ENCODE assay signal across 27 cellular contexts in genomic region chr14:71250791-71251190, GRCh38.
"Had no signal": no experiment of that assay in that cellular context is flagged by ENCODE, and none has a peak within 500 bp of the region (broad histone marks: within the 10 kb centered on the region; RNA-seq: fewer than 3 reads in every experiment).

No MANE protein-coding gene starts in this region.

- H3K27me3 ChIP-seq: ovary, spleen, tibial artery had no signal

- DNase-seq: activated CD4-positive, alpha-beta T cell treated with anti-CD3 and anti-CD28 coated beads, Interleukin-2, amount 10 ng/mL, durations not matched to agents 7 days and 5 days; activated CD4-positive, CD25-positive, alpha-beta regulatory T cell treated with anti-CD3 and anti-CD28 coated beads, Interleukin-2, amount 50 U/mL, for 72 hours; activated CD8-positive, alpha-beta memory T cell treated with anti-CD3 and anti-CD28 coated beads, Interleukin-2, amount 10 ng/mL, durations not matched to agents 7 days and 5 days; activated CD8-positive, alpha-beta T cell treated with anti-CD3 and anti-CD28 coated beads for 36 hours; activated gamma-delta T cell; activated T-cell treated with anti-CD3 and anti-CD28 coated beads for 4 hours; effector memory CD4-positive, alpha-beta T cell; foreskin melanocyte; glutamatergic neuron; hippocampal formation; left ventricle myocardium superior; mammary epithelial cell; ovary; spleen; stimulated activated CD4-positive, alpha-beta T cell treated with anti-CD3 and anti-CD28 coated beads, Interleukin-4, amount 100 ng/mL, for 4 hours; substantia nigra; T-helper 9 cell; tibial artery; WERI-Rb-1 had no signal

- H3K27me3 Mint-ChIP-seq: activated CD8-positive, alpha-beta memory T cell treated with anti-CD3 and anti-CD28 coated beads, Interleukin-2, amount 10 ng/mL, durations not matched to agents 7 days and 5 days; activated CD8-positive, alpha-beta T cell treated with anti-CD3 and anti-CD28 coated beads for 36 hours; activated naive CD4-positive, alpha-beta T cell treated with anti-CD3 and anti-CD28 coated beads, Interleukin-2, amount 50 U/mL, for 24 hours; central memory CD8-positive, alpha-beta T cell; naive thymus-derived CD8-positive, alpha-beta T cell had no signal

- H3K36me3 ChIP-seq: ovary, prostate gland, spleen, tibial artery, WERI-Rb-1 had no signal

- H3K9me3 Mint-ChIP-seq: activated naive CD4-positive, alpha-beta T cell treated with anti-CD3 and anti-CD28 coated beads, Interleukin-2, amount 50 U/mL, for 24 hours had no signal

- H3K4me3 ChIP-seq: ovary, prostate gland, spleen, tibial artery had no signal

- H3K4me1 ChIP-seq: prostate gland, tibial artery had no signal

- H3K4me3 Mint-ChIP-seq: activated CD4-positive, alpha-beta T cell treated with anti-CD3 and anti-CD28 coated beads, Interleukin-2, amount 10 ng/mL, durations not matched to agents 7 days and 5 days; activated CD8-positive, alpha-beta memory T cell treated with anti-CD3 and anti-CD28 coated beads, Interleukin-2, amount 10 ng/mL, durations not matched to agents 7 days and 5 days; activated CD8-positive, alpha-beta T cell treated with anti-CD3 and anti-CD28 coated beads for 36 hours; activated naive CD4-positive, alpha-beta T cell treated with anti-CD3 and anti-CD28 coated beads, Interleukin-2, amount 50 U/mL, for 24 hours; activated T-helper 1 cell treated with anti-CD3 and anti-CD28 coated beads, Interleukin-12 subunit alpha, Interleukin-12 subunit beta, Interleukin-2, Interleukin-4 antibody, amounts not matched to agents 30 ng/mL and 10 ng/mL and 1 ng/mL, durations not matched to agents 14 hours and 24 hours and 36 hours; central memory CD8-positive, alpha-beta T cell; mesothelial cell of epicardium; stimulated activated naive CD8-positive, alpha-beta T cell treated with anti-CD3 and anti-CD28 coated beads, Interleukin-15, Interleukin-2, amounts not matched to agents 100 ng/mL and 50 ng/mL, for 24 hours had no signal

- H3K9me3 ChIP-seq: ovary, prostate gland, tibial artery had no signal

- ATAC-seq: activated CD8-positive, alpha-beta memory T cell treated with anti-CD3 and anti-CD28 coated beads, Interleukin-2, amount 10 ng/mL, durations not matched to agents 7 days and 5 days; activated CD8-positive, alpha-beta T cell treated with anti-CD3 and anti-CD28 coated beads for 36 hours; esophagus mucosa; left ventricle myocardium superior had no signal

- H3K27ac ChIP-seq: ovary, prostate gland, spleen, tibial artery, WERI-Rb-1 had no signal

- H3K36me3 Mint-ChIP-seq: mesothelial cell of epicardium had no signal

- H3K27ac Mint-ChIP-seq: activated CD4-positive, alpha-beta T cell treated with anti-CD3 and anti-CD28 coated beads, Interleukin-2, amount 10 ng/mL, durations not matched to agents 7 days and 5 days; activated CD8-positive, alpha-beta memory T cell treated with anti-CD3 and anti-CD28 coated beads, Interleukin-2, amount 10 ng/mL, durations not matched to agents 7 days and 5 days; activated CD8-positive, alpha-beta T cell treated with anti-CD3 and anti-CD28 coated beads for 36 hours; activated naive CD4-positive, alpha-beta T cell treated with anti-CD3 and anti-CD28 coated beads, Interleukin-2, amount 50 U/mL, for 24 hours; activated T-helper 1 cell treated with anti-CD3 and anti-CD28 coated beads, Interleukin-12 subunit alpha, Interleukin-12 subunit beta, Interleukin-2, Interleukin-4 antibody, amounts not matched to agents 30 ng/mL and 10 ng/mL and 1 ng/mL, durations not matched to agents 14 hours and 24 hours and 36 hours; mesothelial cell of epicardium; stimulated activated naive CD8-positive, alpha-beta T cell treated with anti-CD3 and anti-CD28 coated beads, Interleukin-15, Interleukin-2, amounts not matched to agents 100 ng/mL and 50 ng/mL, for 24 hours had no signal
